In the genomic region with DNA sequence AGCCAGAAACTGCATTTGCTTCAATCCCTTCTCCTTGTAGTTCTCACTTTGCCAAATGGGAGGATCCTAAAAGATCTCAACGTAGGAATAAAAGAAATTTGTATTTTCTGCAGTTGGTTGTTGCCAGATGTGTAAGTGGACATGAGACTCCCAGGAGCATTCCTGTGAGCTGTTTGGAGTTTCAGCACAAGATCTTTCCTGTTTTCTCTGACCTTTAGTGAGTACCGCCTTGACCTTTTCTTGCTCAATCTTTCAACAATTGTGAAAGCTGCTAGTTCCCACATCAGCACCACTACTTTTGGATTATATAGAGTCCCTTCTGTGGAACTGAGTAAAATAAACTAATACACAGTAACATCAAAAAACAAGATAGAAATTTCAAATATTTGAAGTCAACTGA, we compare ENCODE assay signal across 25 cellular contexts.
"Had no signal": no experiment of that assay in that cellular context is flagged by ENCODE, and none has a peak within 500 bp of the region (broad histone marks: within the 10 kb centered on the region; RNA-seq: fewer than 3 reads in every experiment).

No MANE protein-coding gene starts in this region.

- H3K27me3 Mint-ChIP-seq: activated CD4-positive, alpha-beta memory T cell treated with anti-CD3 and anti-CD28 coated beads for 36 hours; activated naive CD8-positive, alpha-beta T cell treated with anti-CD3 and anti-CD28 coated beads, Interleukin-2, amount 10 ng/mL, durations not matched to agents 7 days and 5 days; dendritic cell treated with granulocyte-macrophage colony-stimulating factor and Interleukin-4, amounts not matched to agents 40 ng/mL and 50 ng/mL, for 4 days; naive B cell; stimulated activated naive B cell treated with anti-CD40 and anti-IgM and Interleukin-4, amounts not matched to agents 10 μg/mL and 1 μg/mL and 100 μg/mL, for 72 hours; T-helper 17 cell; type B pancreatic cell had no signal

- H3K79me2 ChIP-seq: parathyroid adenoma had no signal

- H3K4me1 ChIP-seq: heart right ventricle, parathyroid adenoma, vagina had no signal

- H3K4me3 Mint-ChIP-seq: activated CD4-positive, alpha-beta memory T cell treated with anti-CD3 and anti-CD28 coated beads for 36 hours; activated naive CD4-positive, alpha-beta T cell treated with anti-CD3 and anti-CD28 coated beads for 36 hours; activated naive CD8-positive, alpha-beta T cell treated with anti-CD3 and anti-CD28 coated beads, Interleukin-2, amount 10 ng/mL, durations not matched to agents 7 days and 5 days; activated T-cell treated with anti-CD3 and anti-CD28 coated beads, Interleukin-2, amount 50 U/mL, for 72 hours; dendritic cell treated with granulocyte-macrophage colony-stimulating factor and Interleukin-4, amounts not matched to agents 40 ng/mL and 50 ng/mL, for 4 days; naive B cell; stimulated activated naive B cell treated with anti-CD40 and anti-IgM and Interleukin-4, amounts not matched to agents 10 μg/mL and 1 μg/mL and 100 μg/mL, for 72 hours; T-helper 17 cell; type B pancreatic cell had no signal

- H3K36me3 ChIP-seq: cardiac muscle cell, heart right ventricle, thoracic aorta, vagina had no signal

- H3K27ac Mint-ChIP-seq: activated CD4-positive, alpha-beta memory T cell treated with anti-CD3 and anti-CD28 coated beads for 36 hours; activated naive CD4-positive, alpha-beta T cell treated with anti-CD3 and anti-CD28 coated beads for 36 hours; activated naive CD8-positive, alpha-beta T cell treated with anti-CD3 and anti-CD28 coated beads, Interleukin-2, amount 10 ng/mL, durations not matched to agents 7 days and 5 days; activated T-cell treated with anti-CD3 and anti-CD28 coated beads, Interleukin-2, amount 50 U/mL, for 72 hours; dendritic cell treated with granulocyte-macrophage colony-stimulating factor and Interleukin-4, amounts not matched to agents 40 ng/mL and 50 ng/mL, for 4 days; naive B cell; stimulated activated naive B cell treated with anti-CD40 and anti-IgM and Interleukin-4, amounts not matched to agents 10 μg/mL and 1 μg/mL and 100 μg/mL, for 72 hours; T-helper 17 cell; type B pancreatic cell had no signal

- DNase-seq: activated CD4-positive, alpha-beta memory T cell treated with anti-CD3 and anti-CD28 coated beads for 36 hours; activated CD4-positive, alpha-beta T cell treated with anti-CD3 and anti-CD28 coated beads for 4 hours; activated CD4-positive, CD25-positive, alpha-beta regulatory T cell; activated effector memory CD4-positive, alpha-beta T cell treated with Interleukin-2 at 50 U/mL for 16 hours; activated naive CD4-positive, alpha-beta T cell treated with anti-CD3 and anti-CD28 coated beads for 36 hours; activated naive CD8-positive, alpha-beta T cell treated with anti-CD3 and anti-CD28 coated beads, Interleukin-2, amount 10 ng/mL, durations not matched to agents 7 days and 5 days; activated T-cell treated with anti-CD3 and anti-CD28 coated beads, Interleukin-2, amount 50 U/mL, for 72 hours; effector CD8-positive, alpha-beta T cell; foreskin fibroblast; heart right ventricle; left colon; naive B cell; nucleus accumbens; right cardiac atrium; small intestine; stimulated activated CD4-positive, alpha-beta T cell treated with anti-CD3 and anti-CD28 coated beads, Interleukin-15, amount 100 ng/mL, for 24 hours; stimulated activated naive B cell treated with anti-CD40 and anti-IgM and Interleukin-4, amounts not matched to agents 10 μg/mL and 1 μg/mL and 100 μg/mL, for 72 hours; T-helper 17 cell had no signal

- H3K27me3 ChIP-seq: cardiac muscle cell, heart right ventricle, vagina had no signal

- H3K27ac ChIP-seq: cardiac muscle cell, heart right ventricle, parathyroid adenoma, thoracic aorta, vagina had no signal

- ATAC-seq: activated T-cell treated with anti-CD3 and anti-CD28 coated beads, Interleukin-2, amount 50 U/mL, for 72 hours; esophagus mucosa; heart right ventricle; left colon; stimulated activated naive B cell treated with anti-CD40 and anti-IgM and Interleukin-4, amounts not matched to agents 10 μg/mL and 1 μg/mL and 100 μg/mL, for 72 hours; T-helper 17 cell had no signal

- H2AFZ ChIP-seq: parathyroid adenoma had no signal

- H3K36me3 Mint-ChIP-seq: activated CD4-positive, alpha-beta memory T cell treated with anti-CD3 and anti-CD28 coated beads for 36 hours; activated naive CD8-positive, alpha-beta T cell treated with anti-CD3 and anti-CD28 coated beads, Interleukin-2, amount 10 ng/mL, durations not matched to agents 7 days and 5 days; naive B cell; stimulated activated naive B cell treated with anti-CD40 and anti-IgM and Interleukin-4, amounts not matched to agents 10 μg/mL and 1 μg/mL and 100 μg/mL, for 72 hours; type B pancreatic cell had no signal

- H3K4me3 ChIP-seq: cardiac muscle cell, heart right ventricle, thoracic aorta, vagina had no signal

- H3K9me3 Mint-ChIP-seq: dendritic cell treated with granulocyte-macrophage colony-stimulating factor and Interleukin-4, amounts not matched to agents 40 ng/mL and 50 ng/mL, for 4 days; type B pancreatic cell had no signal

- H3K4me1 Mint-ChIP-seq: activated naive CD8-positive, alpha-beta T cell treated with anti-CD3 and anti-CD28 coated beads, Interleukin-2, amount 10 ng/mL, durations not matched to agents 7 days and 5 days; naive B cell; stimulated activated naive B cell treated with anti-CD40 and anti-IgM and Interleukin-4, amounts not matched to agents 10 μg/mL and 1 μg/mL and 100 μg/mL, for 72 hours; T-helper 17 cell had no signal
